Comparison of ENCODE assay signal across 8 cellular contexts in the genomic region with DNA sequence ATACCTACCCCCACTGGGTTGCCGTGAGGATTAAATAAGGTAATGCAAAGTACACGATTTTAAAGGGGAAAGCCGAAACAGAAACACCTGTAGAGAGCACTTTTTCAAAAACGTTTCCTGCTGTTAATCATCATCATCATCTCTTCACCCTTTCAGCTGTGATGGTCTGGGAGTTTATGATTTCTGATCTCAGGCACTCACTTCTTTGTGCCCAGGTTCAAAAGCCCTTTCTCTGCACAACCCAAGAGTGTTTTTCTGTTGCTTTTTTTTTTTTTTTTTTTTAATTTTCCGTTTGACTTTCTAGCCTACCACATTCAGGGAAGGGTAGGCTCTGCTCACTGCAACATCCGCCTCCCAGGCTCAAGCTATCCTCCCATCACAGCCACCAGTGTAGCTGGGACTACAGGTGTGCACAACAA. TPM values are rescaled to one million over a fixed set of nuclear protein-coding genes. Genes with fewer than 3 reads are reported as not detected.
DNase-seq lines count a peak whose midpoint lies in the region; TF ChIP-seq lines count a peak whose summit lies in the region.

No MANE protein-coding gene starts in this region.

- H3K9ac ChIP-seq in KMS-11 (peak overlapping the region; percentile 77), adipocyte (ENCODE audit: low read length) (peak overlapping the region; percentile 50)

- peak overlapping the region; percentile 75 for H3K4me2 ChIP-seq in KMS-11

- H3K4me1 ChIP-seq in KMS-11 (ENCODE audit: low read depth, poor library complexity, severe bottlenecking): peaks cover 19% of the 10 kb centered on the region
- peaks cover 31% of the 10 kb centered on the region for H3K4me1 ChIP-seq in adipocyte (ENCODE audit: control insufficient read depth, insufficient read depth, low read length)
- peaks cover 10% of the 10 kb centered on the region for H3K4me1 ChIP-seq in neuron (ENCODE audit: insufficient read depth, low read length)
- peaks cover 0 to 27% (median 8%) of the 10 kb centered on the region in 4 donors for H3K4me1 ChIP-seq in tibial nerve

- DNase-seq in adipocyte (ENCODE audit: low read depth) (no peak), NCI-H1417 treated with DMSO at 0.1 percent for 48 hours (lab: John Stamatoyannopoulos, UW) (no peak), HPDE6-E6E7 (ENCODE audit: extremely low spot score) (no peak), tibial nerve (ENCODE audit: low spot score in 2 of 2) (no peak)
- DNase-seq in stimulated activated CD4-positive, alpha-beta T cell treated with anti-CD3 and anti-CD28 coated beads, Interleukin-4, amount 100 ng/mL, for 24 hours: no peak

- no peaks in the 10 kb centered on the region for H3K9me3 ChIP-seq in adipocyte (ENCODE audit: control insufficient read depth, low read length)
- no peaks in the 10 kb centered on the region for H3K9me3 ChIP-seq in neuron (ENCODE audit: low read length)
- H3K9me3 ChIP-seq in tibial nerve: no peaks in the 10 kb centered on the region

- TF ChIP-seq CTCF in KMS-11 (conservative IDR thresholded peaks at IDR 0.05; ENCODE audit: low read depth, low read length) (no peak), tibial nerve (IDR thresholded peaks at IDR 0.05) (no peak)

- peak overlapping the region; percentile 77 for H2AFZ ChIP-seq in KMS-11 (ENCODE audit: low read depth)
- peak overlapping the region; percentile 55 for H2AFZ ChIP-seq in neuron (ENCODE audit: low read depth, low read length)

- no peaks in the 10 kb centered on the region for H3K79me2 ChIP-seq in KMS-11 (ENCODE audit: insufficient read depth, low read depth)

- H3K27me3 ChIP-seq in KMS-11 (ENCODE audit: insufficient read depth, low read depth): no peaks in the 10 kb centered on the region
- H3K27me3 ChIP-seq in adipocyte (replicated peaks; ENCODE audit: control insufficient read depth, insufficient read depth, low read length): no peaks in the 10 kb centered on the region
- no peaks in the 10 kb centered on the region for H3K27me3 ChIP-seq in neuron (ENCODE audit: insufficient read depth, low read length)
- H3K27me3 ChIP-seq in tibial nerve: no peaks in the 10 kb centered on the region

- H3K27ac ChIP-seq in KMS-11 (peak overlapping the region; percentile 63), tibial nerve (peak overlapping the region in 2 of 4 donors; percentile 40 to 51)

- TF ChIP-seq POLR2A in tibial nerve (IDR thresholded peaks at IDR 0.05): no peak

- 50 to 51% methylated on average over 6 of the region's 6 CpGs for WGBS in tibial nerve, 2 donors

- no peaks in the 10 kb centered on the region for H3K36me3 ChIP-seq in KMS-11 (ENCODE audit: insufficient read depth)
- H3K36me3 ChIP-seq in adipocyte (ENCODE audit: control insufficient read depth, insufficient read depth, low read length, severe bottlenecking): no peaks in the 10 kb centered on the region
- no peaks in the 10 kb centered on the region for H3K36me3 ChIP-seq in neuron (ENCODE audit: insufficient read depth, low read length)
- H3K36me3 ChIP-seq in tibial nerve: no peaks in the 10 kb centered on the region

- peak overlapping the region; percentile 64; the same call in 1 of the 2 replicates for H3K4me3 ChIP-seq in GM08714 (ENCODE audit: low read length)
- H3K4me3 ChIP-seq in KMS-11 (IDR thresholded peaks at IDR 0.05; ENCODE audit: insufficient read depth, low read depth, low read length): peak overlapping the region; percentile 78
- peak overlapping the region; percentile 86 for H3K4me3 ChIP-seq in adipocyte (ENCODE audit: low read length)
- H3K4me3 ChIP-seq in neuron (ENCODE audit: low read length): no peak overlapping the region
- H3K4me3 ChIP-seq in tibial nerve: peak overlapping the region in 1 of 4 donors; percentile 70

- TF ChIP-seq EP300 in tibial nerve (IDR thresholded peaks at IDR 0.05): no peak

- H4K20me1 ChIP-seq in KMS-11 (ENCODE audit: insufficient read depth): no peaks in the 10 kb centered on the region

RNA-seq across cellular contexts. Expression of gene UBXN11, which starts 0.9 kb away (rescaled TPM):
- total RNA-seq in tibial nerve: 10 to 100 TPM; 13.8 to 48.3 (median 19.7) TPM

RNA-seq across cellular contexts. Expression of gene CD52, which starts 10.4 kb away (rescaled TPM):
- 1 to 10 TPM in 1 of 4 donors, not detected in 3; 4.8 TPM for total RNA-seq in tibial nerve

RNA-seq across cellular contexts. Expression of gene SH3BGRL3, which starts 27.5 kb away (rescaled TPM):
- total RNA-seq in tibial nerve: 10 to 100 TPM; 49.6 to 97.2 (median 56.0) TPM

RNA-seq across cellular contexts. Expression of gene CRYBG2, which starts 46.6 kb away (rescaled TPM):
- under 1 TPM in 1 of 4 donors, not detected in 3; under 0.01 TPM for total RNA-seq in tibial nerve
